In genomic region chr5:38720691-38721361, GRCh38 we compare ENCODE assay signal across 21 cellular contexts.
"Had no signal": no experiment of that assay in that cellular context is flagged by ENCODE, and none has a peak within 500 bp of the region (broad histone marks: within the 10 kb centered on the region; RNA-seq: fewer than 3 reads in every experiment).

No MANE protein-coding gene starts in this region.

- H3K9me3 ChIP-seq: ascending aorta, mucosa of descending colon, ovary, psoas muscle, right lobe of liver, stomach had no signal

- DNase-seq: activated CD8-positive, alpha-beta memory T cell treated with anti-CD3 and anti-CD28 coated beads for 24 hours; activated CD8-positive, alpha-beta memory T cell treated with anti-CD3 and anti-CD28 coated beads, Interleukin-2, amount 50 U/mL, for 48 hours; activated effector memory CD4-positive, alpha-beta T cell treated with anti-CD3 and anti-CD28 coated beads, Interleukin-2, amount 50 U/mL, for 16 hours; activated T-cell treated with anti-CD3 and anti-CD28 coated beads, Interleukin-2, amount 50 U/mL, for 72 hours; effector memory CD4-positive, alpha-beta T cell; hippocampal formation; islet precursor cell; left ventricle myocardium superior; mucosa of descending colon; naive thymus-derived CD4-positive, alpha-beta T cell; ovary; psoas muscle; right lobe of liver; small intestine; stimulated activated CD4-positive, alpha-beta T cell treated with anti-CD3 and anti-CD28 coated beads, Interleukin-4, amount 100 ng/mL, for 1 hour; stomach had no signal

- H3K9me3 Mint-ChIP-seq: activated naive CD4-positive, alpha-beta T cell treated with anti-CD3 and anti-CD28 coated beads, Interleukin-2, amount 50 U/mL, for 24 hours; activated T-cell treated with anti-CD3 and anti-CD28 coated beads, Interleukin-2, amount 50 U/mL, for 72 hours; dendritic cell treated with granulocyte-macrophage colony-stimulating factor and Interleukin-4, amounts not matched to agents 40 ng/mL and 50 ng/mL, for 4 days; stimulated activated effector memory CD8-positive, alpha-beta T cell treated with anti-CD3 and anti-CD28 coated beads, Interleukin-12 subunit alpha, Interleukin-12 subunit beta, amount 100 ng/mL, for 72 hours had no signal

- H3K27me3 Mint-ChIP-seq: dendritic cell treated with granulocyte-macrophage colony-stimulating factor and Interleukin-4, amounts not matched to agents 40 ng/mL and 50 ng/mL, for 4 days had no signal

- H3K4me1 ChIP-seq: ascending aorta, foreskin keratinocyte, psoas muscle, right lobe of liver, stomach had no signal

- H3K27ac Mint-ChIP-seq: activated naive CD4-positive, alpha-beta T cell treated with anti-CD3 and anti-CD28 coated beads, Interleukin-2, amount 50 U/mL, for 24 hours; activated T-cell treated with anti-CD3 and anti-CD28 coated beads, Interleukin-2, amount 50 U/mL, for 72 hours; dendritic cell treated with granulocyte-macrophage colony-stimulating factor and Interleukin-4, amounts not matched to agents 40 ng/mL and 50 ng/mL, for 4 days; naive thymus-derived CD4-positive, alpha-beta T cell; stimulated activated effector memory CD8-positive, alpha-beta T cell treated with anti-CD3 and anti-CD28 coated beads, Interleukin-12 subunit alpha, Interleukin-12 subunit beta, amount 100 ng/mL, for 72 hours had no signal

- H3K36me3 ChIP-seq: ascending aorta, ovary, right lobe of liver, stomach had no signal

- H3K4me3 Mint-ChIP-seq: activated naive CD4-positive, alpha-beta T cell treated with anti-CD3 and anti-CD28 coated beads, Interleukin-2, amount 50 U/mL, for 24 hours; activated T-cell treated with anti-CD3 and anti-CD28 coated beads, Interleukin-2, amount 50 U/mL, for 72 hours; dendritic cell treated with granulocyte-macrophage colony-stimulating factor and Interleukin-4, amounts not matched to agents 40 ng/mL and 50 ng/mL, for 4 days; naive thymus-derived CD4-positive, alpha-beta T cell; stimulated activated effector memory CD8-positive, alpha-beta T cell treated with anti-CD3 and anti-CD28 coated beads, Interleukin-12 subunit alpha, Interleukin-12 subunit beta, amount 100 ng/mL, for 72 hours had no signal

- H3K27me3 ChIP-seq: ascending aorta, foreskin keratinocyte, ovary, right lobe of liver, stomach had no signal

- H3K4me3 ChIP-seq: ascending aorta, mucosa of descending colon, ovary, psoas muscle, right lobe of liver, stomach had no signal

- H3K4me1 Mint-ChIP-seq: activated naive CD4-positive, alpha-beta T cell treated with anti-CD3 and anti-CD28 coated beads, Interleukin-2, amount 50 U/mL, for 24 hours; naive thymus-derived CD4-positive, alpha-beta T cell; stimulated activated effector memory CD8-positive, alpha-beta T cell treated with anti-CD3 and anti-CD28 coated beads, Interleukin-12 subunit alpha, Interleukin-12 subunit beta, amount 100 ng/mL, for 72 hours had no signal

- ATAC-seq: activated T-cell treated with anti-CD3 and anti-CD28 coated beads, Interleukin-2, amount 50 U/mL, for 72 hours; left ventricle myocardium superior; naive thymus-derived CD4-positive, alpha-beta T cell; right lobe of liver; stimulated activated effector memory CD8-positive, alpha-beta T cell treated with anti-CD3 and anti-CD28 coated beads, Interleukin-12 subunit alpha, Interleukin-12 subunit beta, amount 100 ng/mL, for 72 hours had no signal

- H3K27ac ChIP-seq: ascending aorta, foreskin keratinocyte, ovary, psoas muscle, right lobe of liver, stomach had no signal

- H3K36me3 Mint-ChIP-seq: activated naive CD4-positive, alpha-beta T cell treated with anti-CD3 and anti-CD28 coated beads, Interleukin-2, amount 50 U/mL, for 24 hours; naive thymus-derived CD4-positive, alpha-beta T cell; stimulated activated effector memory CD8-positive, alpha-beta T cell treated with anti-CD3 and anti-CD28 coated beads, Interleukin-12 subunit alpha, Interleukin-12 subunit beta, amount 100 ng/mL, for 72 hours had no signal
